ENCODE assay signal across 9 cellular contexts in genomic region chr2:176491172-176491904, GRCh38.
DNase-seq lines count a peak whose midpoint lies in the region; ATAC-seq, FAIRE-seq and TF ChIP-seq lines count a peak whose summit lies in the region.
"Had no signal": no experiment of that assay in that cellular context is flagged by ENCODE, and none has a peak within 500 bp of the region (broad histone marks: within the 10 kb centered on the region; RNA-seq: fewer than 3 reads in every experiment).

No MANE protein-coding gene starts in this region.

- 16 to 24% (median 18%) methylated on average over 9 of the region's 9 CpGs for WGBS in ovary, 3 donors
- 32% methylated on average over 9 of the region's 9 CpGs for WGBS in HepG2 (ENCODE audit: low lambda C conversion rate)

- intact Hi-C loops in ovary (cut with DNase I) (no loop called here), HepG2 (cut with micrococcal nuclease; ENCODE audit: unreplicated experiment) (no loop called here)

- H3K27me3 ChIP-seq in ovary (no peaks in the 10 kb centered on the region), HepG2 (ENCODE audit: control insufficient read depth in 1 of 2, insufficient read depth in 2 of 2, low read length in 2 of 2) (peaks cover 0 to 28% of the 10 kb centered on the region in 2 experiments; a peak in 3 of 5 replicates)

- H3K9ac ChIP-seq in HepG2 (ENCODE audit: insufficient read depth, low read depth, low read length), result no peak overlapping the region

- no peak overlapping the region for H2AFZ ChIP-seq in HepG2 (ENCODE audit: low read length)

- peak; percentile 43 for DNase-seq in NK-92 treated with Interleukin-12 subunit alpha and Interleukin-12 subunit beta, amount 100 ng/mL, for 24 hours (lab: John Stamatoyannopoulos, UW)
- no peak for DNase-seq in NK-92 (lab: John Stamatoyannopoulos, UW; ENCODE audit: unreplicated experiment)
- DNase-seq in NCI-H2171 (lab: John Stamatoyannopoulos, UW), result peak; percentile 61
- DNase-seq in epithelial cell of esophagus (ENCODE audit: low read depth), result peak; percentile 99
- peak; percentile 50 to 76 (median 71) for DNase-seq in ovary
- no peak for DNase-seq in HepG2 (ENCODE audit: low spot score)
- no peak for DNase-seq in HEK293T (ENCODE audit: extremely low spot score)

- FAIRE-seq in HepG2 (lab: Jason Lieb, UNC), result no peak

- BruUV-seq in HepG2 (replicated peaks; lab: Mats Ljungman, UMichigan), result no TSS peak

- CTCF ChIA-PET in HepG2 (lab: Yijun Ruan, JAX; ENCODE audit: low intra/inter-chr PET ratio, low total read pairs), result no interaction called here
- CTCF ChIA-PET in HEK293T (lab: Yijun Ruan, JAX), result interaction anchor here (0.6 to 1.5 kb wide), 2 partner anchors 29 to 36 kb away, joined by 3 to 4 read pairs; no protein-coding TSS in a partner anchor

- TF ChIP-seq RAD21 in HepG2 (CRISPR knock-in tag; IDR thresholded peaks at IDR 0.05), result no peak

- no peaks in the 10 kb centered on the region for H4K20me1 ChIP-seq in HepG2 (ENCODE audit: insufficient read depth, low read length)

- in situ Hi-C loops in HepG2 (cut with HindIII; ENCODE audit: extremely low pct_ligation_motif_present, low pct_unique_long_range_greater_than_20kb), result no loop called here

- peak; percentile 89 for ATAC-seq in HG02642 (IDR thresholded peaks at IDR 0.05; ENCODE audit: poor library complexity, unreplicated experiment)
- no peak for ATAC-seq in HepG2

- no peak overlapping the region for H3K4me3 ChIP-seq in epithelial cell of esophagus (ENCODE audit: low read length)
- no peak overlapping the region for H3K4me3 ChIP-seq in ovary
- H3K4me3 ChIP-seq in HepG2 (replicated peaks in 1 of 3; ENCODE audit: insufficient read depth in 1 of 3, low read depth in 2 of 3, low read length in 3 of 3), result no peak overlapping the region

- TF ChIP-seq POLR2A in ovary (IDR thresholded peaks at IDR 0.05) (no peak), HepG2 (IDR thresholded peaks at IDR 0.05; ENCODE audit: insufficient read depth in 1 of 2, low read depth in 2 of 2, low read length in 2 of 2) (no peak)

- no peak overlapping the region for H3K4me2 ChIP-seq in HepG2 (ENCODE audit: low read depth, low read length)

- no peaks in the 10 kb centered on the region for H3K36me3 ChIP-seq in ovary
- no peaks in the 10 kb centered on the region for H3K36me3 ChIP-seq in HepG2 (replicated peaks in 1 of 2; ENCODE audit: control insufficient read depth in 1 of 2, insufficient read depth in 2 of 2, low read length in 2 of 2)

- H3K4me1 ChIP-seq in ovary (ENCODE audit: insufficient read depth) (peaks cover 7% of the 10 kb centered on the region), HepG2 (ENCODE audit: insufficient read depth, low read length) (no peaks in the 10 kb centered on the region)

- no peaks in the 10 kb centered on the region for H3K79me2 ChIP-seq in HepG2 (ENCODE audit: insufficient read depth, low read length)

- TF ChIP-seq EP300 in ovary (IDR thresholded peaks at IDR 0.05), result no peak
- no peak for TF ChIP-seq EP300 in HepG2 (IDR thresholded peaks at IDR 0.05; ENCODE audit: low read depth in 2 of 2, low read length in 2 of 2)
- TF ChIP-seq EP300 in HepG2 (CRISPR knock-in tag; IDR thresholded peaks at IDR 0.05; ENCODE audit: borderline replicate concordance), result no peak

- TF ChIP-seq CTCF in epithelial cell of esophagus (IDR thresholded peaks at IDR 0.05; ENCODE audit: insufficient read depth, low read depth, low read length, missing control alignments) (no peak), ovary (IDR thresholded peaks at IDR 0.05) (no peak), HepG2 (CRISPR knock-in tag; IDR thresholded peaks at IDR 0.05) (no peak)

- H3K27ac ChIP-seq in ovary (peak overlapping the region; percentile 11 to 62), HepG2 (ENCODE audit: extremely low read length, insufficient read depth, low read length) (no peak overlapping the region)
- H3K27ac ChIP-seq: 22Rv1 had no signal

- H3K9me3 ChIP-seq in ovary, result no peaks in the 10 kb centered on the region
- H3K9me3 ChIP-seq in HepG2 (ENCODE audit: low read length), result no peaks in the 10 kb centered on the region

- POLR2A ChIA-PET in HepG2 (lab: Yijun Ruan, JAX) (no interaction called here), HEK293T (lab: Yijun Ruan, JAX) (no interaction called here)

TF ChIP-seq in HepG2, 621 proteins besides CTCF, POLR2A, EP300 and RAD21:
- no peak for TF ChIP-seq ZNF615 (CRISPR knock-in tag; IDR thresholded peaks at IDR 0.05; ENCODE audit: borderline replicate concordance)
TF ChIP-seq in HepG2: peak in this region for 0.

TF ChIP-seq in HEK293T, 16 proteins besides CTCF, POLR2A, EP300 and RAD21:
- TF ChIP-seq NFRKB (IDR thresholded peaks at IDR 0.05) (no peak), ZNF384 (IDR thresholded peaks at IDR 0.05) (no peak), FOXM1 (IDR thresholded peaks at IDR 0.05; ENCODE audit: borderline replicate concordance) (no peak), CTBP1 (IDR thresholded peaks at IDR 0.05; ENCODE audit: borderline replicate concordance) (no peak), TARDBP (IDR thresholded peaks at IDR 0.05) (no peak), FOXA1 (IDR thresholded peaks at IDR 0.05) (no peak), PKNOX1 (IDR thresholded peaks at IDR 0.05) (no peak), ARNT (IDR thresholded peaks at IDR 0.05) (no peak), FOXK2 (IDR thresholded peaks at IDR 0.05) (no peak), BHLHE40 (IDR thresholded peaks at IDR 0.05; ENCODE audit: borderline replicate concordance) (no peak), SP1 (IDR thresholded peaks at IDR 0.05) (no peak), HDGF (IDR thresholded peaks at IDR 0.05; ENCODE audit: borderline replicate concordance) (no peak), L3MBTL2 (conservative IDR thresholded peaks at IDR 0.05) (no peak), LEF1 (IDR thresholded peaks at IDR 0.05; ENCODE audit: borderline replicate concordance) (no peak), SUZ12 (IDR thresholded peaks at IDR 0.05) (no peak), ELF4 (IDR thresholded peaks at IDR 0.05) (no peak)

Comparison
In these comparisons a context has a peak if more than half of its experiments do, and no peak if none do; other contexts are left out.
1. DNase-seq: peak in NK-92 treated with Interleukin-12 subunit alpha and Interleukin-12 subunit beta, amount 100 ng/mL, for 24 hours (single experiment), NCI-H2171 (single experiment), epithelial cell of esophagus (single experiment) and ovary (5 of 5); none in NK-92 (single experiment), HepG2 (single experiment) and HEK293T (single experiment).